In genomic region chr6:36947570-36948351, GRCh38 we compare ENCODE assay signal across 12 cellular contexts. TPM values are rescaled to one million over a fixed set of nuclear protein-coding genes. Genes with fewer than 3 reads are reported as not detected.
DNase-seq lines count a peak whose midpoint lies in the region; ATAC-seq and TF ChIP-seq lines count a peak whose summit lies in the region.
"Had no signal": no experiment of that assay in that cellular context is flagged by ENCODE, and none has a peak within 500 bp of the region (broad histone marks: within the 10 kb centered on the region; RNA-seq: fewer than 3 reads in every experiment).

No MANE protein-coding gene starts in this region.

- H3K36me3 Mint-ChIP-seq in CD4-positive, CD25-positive, alpha-beta regulatory T cell, result no peaks in the 10 kb centered on the region

- peaks cover 25% of the 10 kb centered on the region for H3K4me1 ChIP-seq in CD4-positive, CD25-positive, alpha-beta regulatory T cell (ENCODE audit: control insufficient read depth, insufficient read depth, low read length, poor library complexity, severe bottlenecking)
- no peaks in the 10 kb centered on the region for H3K4me1 ChIP-seq in testis

- peak; percentile 90 to 94 for ATAC-seq in CD4-positive, CD25-positive, alpha-beta regulatory T cell (ENCODE audit: low read depth in 2 of 2)
- ATAC-seq in HG02852 (IDR thresholded peaks at IDR 0.05; ENCODE audit: unreplicated experiment) (no peak), left cardiac atrium (no peak)
- ATAC-seq: right cardiac atrium had no signal

- no peaks in the 10 kb centered on the region for H3K36me3 ChIP-seq in CD4-positive, CD25-positive, alpha-beta regulatory T cell (ENCODE audit: control insufficient read depth, insufficient read depth, low read length)
- no peaks in the 10 kb centered on the region for H3K36me3 ChIP-seq in testis (ENCODE audit: low read depth, missing control alignments)
- H3K36me3 ChIP-seq: brain microvascular endothelial cell had no signal

- peak overlapping the region in 3 of 4 donors; percentile 22 to 62 (median 54) for H3K4me3 Mint-ChIP-seq in CD4-positive, CD25-positive, alpha-beta regulatory T cell

- peaks cover 3% of the 10 kb centered on the region for H3K27me3 ChIP-seq in CD4-positive, CD25-positive, alpha-beta regulatory T cell (ENCODE audit: control insufficient read depth, insufficient read depth, low read length)
- no peaks in the 10 kb centered on the region for H3K27me3 ChIP-seq in testis
- H3K27me3 ChIP-seq: brain microvascular endothelial cell had no signal

- no peaks in the 10 kb centered on the region for H3K9me3 Mint-ChIP-seq in CD4-positive, CD25-positive, alpha-beta regulatory T cell

- WGBS in testis, 2 donors, result 76 to 85% methylated on average over 12 of the region's 12 CpGs

- peak in 2 of 3 donors; percentile 47 to 69 for DNase-seq in CD4-positive, CD25-positive, alpha-beta regulatory T cell
- DNase-seq in KG1 (lab: John Stamatoyannopoulos, UW) (peak; percentile 16), amygdala (lab: John Stamatoyannopoulos, UW) (peak in 50 of 56 donors; percentile 24 to 95 (median 70)), middle frontal gyrus (ENCODE audit: extremely low spot score, low spot score) (peak; percentile 68), NCI-H345 (lab: John Stamatoyannopoulos, UW) (no peak), testis (no peak), left cardiac atrium (no peak)
- DNase-seq: brain microvascular endothelial cell, DMS79, NCI-H1048, right cardiac atrium had no signal

- no peak for TF ChIP-seq CTCF in testis (IDR thresholded peaks at IDR 0.05)

- peak overlapping the region in 1 of 3 donors; percentile 72 for H3K27ac Mint-ChIP-seq in CD4-positive, CD25-positive, alpha-beta regulatory T cell

- peaks cover 4% of the 10 kb centered on the region for H3K27me3 Mint-ChIP-seq in CD4-positive, CD25-positive, alpha-beta regulatory T cell

- intact Hi-C loops in testis (cut with DNase I; ENCODE audit: low total_unique reads) (no loop called here), left cardiac atrium (cut with DNase I) (no loop called here)

- no peak for TF ChIP-seq POLR2A in testis (IDR thresholded peaks at IDR 0.05)

- peaks cover 2 to 34% (median 18%) of the 10 kb centered on the region in 4 donors for H3K4me1 Mint-ChIP-seq in CD4-positive, CD25-positive, alpha-beta regulatory T cell

- no peak overlapping the region for H3K27ac ChIP-seq in CD4-positive, CD25-positive, alpha-beta regulatory T cell (ENCODE audit: insufficient read depth, low read length, poor library complexity, severe bottlenecking)
- no peak overlapping the region for H3K27ac ChIP-seq in testis
- H3K27ac ChIP-seq: brain microvascular endothelial cell had no signal

- H3K9me3 ChIP-seq in CD4-positive, CD25-positive, alpha-beta regulatory T cell (ENCODE audit: control insufficient read depth in 2 of 2, low read length in 2 of 2), result no peaks in the 10 kb centered on the region
- no peaks in the 10 kb centered on the region for H3K9me3 ChIP-seq in testis

- peak overlapping the region; percentile 44 for H3K4me3 ChIP-seq in CD4-positive, CD25-positive, alpha-beta regulatory T cell (ENCODE audit: low read depth, low read length)
- H3K4me3 ChIP-seq in testis, result no peak overlapping the region

RNA-seq across cellular contexts. Expression of gene PI16, which starts 6.8 kb away (rescaled TPM):
- total RNA-seq in CD4-positive, CD25-positive, alpha-beta regulatory T cell, result 62.2 TPM
- polyA plus RNA-seq in CD4-positive, CD25-positive, alpha-beta regulatory T cell, result 100 to 1,000 TPM in 1 of 4 donors, 10 to 100 TPM in 3; 31.9 to 113 (median 77.1) TPM
- total RNA-seq in testis, result 10 to 100 TPM in 1 of 2 donors, 1 to 10 TPM in 1; 9.8 to 24.7 TPM
- 79.3 TPM for polyA plus RNA-seq in testis (ENCODE audit: insufficient read depth, low read depth, low replicate concordance)
- 10 to 100 TPM; 28.2 to 47.0 TPM for total RNA-seq in left cardiac atrium

RNA-seq across cellular contexts. Expression of gene MTCH1, which starts 38.2 kb away (rescaled TPM):
- total RNA-seq in CD4-positive, CD25-positive, alpha-beta regulatory T cell, result 220 TPM
- 10 to 100 TPM; 83.9 to 95.8 (median 89.5) TPM for polyA plus RNA-seq in CD4-positive, CD25-positive, alpha-beta regulatory T cell
- total RNA-seq in testis (100 to 1,000 TPM; 227 to 316 TPM), left cardiac atrium (100 to 1,000 TPM; 178 to 214 TPM)
- polyA plus RNA-seq in testis (ENCODE audit: insufficient read depth, low read depth, low replicate concordance), result 157 TPM

RNA-seq across cellular contexts. Expression of gene FGD2, which starts 57.7 kb away (rescaled TPM):
- 1.9 TPM for total RNA-seq in CD4-positive, CD25-positive, alpha-beta regulatory T cell
- polyA plus RNA-seq in CD4-positive, CD25-positive, alpha-beta regulatory T cell, result under 1 TPM in 3 of 4 donors, not detected in 1; 0.21 to 0.77 (median 0.43) TPM
- total RNA-seq in testis (10 to 100 TPM in 1 of 2 donors, 1 to 10 TPM in 1; 7.0 to 16.0 TPM), left cardiac atrium (10 to 100 TPM; 15.1 to 15.5 TPM)
- polyA plus RNA-seq in testis (ENCODE audit: insufficient read depth, low read depth, low replicate concordance), result 5.8 TPM

Comparison
In these comparisons a context has a peak if more than half of its experiments do, and no peak if none do; other contexts are left out.
1. ATAC-seq: peak in CD4-positive, CD25-positive, alpha-beta regulatory T cell (2 of 2); none in HG02852 (single experiment) and left cardiac atrium (0 of 2).
2. DNase-seq: peak in CD4-positive, CD25-positive, alpha-beta regulatory T cell (2 of 3), KG1 (single experiment), amygdala (50 of 56) and middle frontal gyrus (single experiment); none in NCI-H345 (single experiment), testis (single experiment) and left cardiac atrium (single experiment).